1 cellular context compared by ENCODE assay signal in genomic region chr3:136664771-136665170, GRCh38.
TF ChIP-seq lines count a peak whose summit lies in the region.

No MANE protein-coding gene starts in this region.

TF ChIP-seq in IMR-90, 13 proteins besides CTCF, POLR2A, EP300 and RAD21 (continued from another document):
- TF ChIP-seq USF2 (IDR thresholded peaks at IDR 0.05; ENCODE audit: low read depth, low read length) (no peak), RFX5 (IDR thresholded peaks at IDR 0.05; ENCODE audit: low read depth, low read length) (no peak), SMC3 (IDR thresholded peaks at IDR 0.05; ENCODE audit: low read depth, low read length) (no peak), ELK1 (IDR thresholded peaks at IDR 0.05; ENCODE audit: borderline replicate concordance, low read depth, low read length) (no peak), FOS (IDR thresholded peaks at IDR 0.05; ENCODE audit: low read depth, low read length) (no peak)
